ENCODE assay signal across 15 cellular contexts in genomic region chr4:105246712-105247111, GRCh38.
DNase-seq lines count a peak whose midpoint lies in the region; ATAC-seq and TF ChIP-seq lines count a peak whose summit lies in the region.
"Had no signal": no experiment of that assay in that cellular context is flagged by ENCODE, and none has a peak within 500 bp of the region (broad histone marks: within the 10 kb centered on the region; RNA-seq: fewer than 3 reads in every experiment).

No MANE protein-coding gene starts in this region.

- H3K4me3 Mint-ChIP-seq in stimulated activated naive B cell treated with anti-CD40 and anti-IgM and Interleukin-4, amounts not matched to agents 10 μg/mL and 1 μg/mL and 100 μg/mL, for 72 hours = no peak overlapping the region
- H3K4me3 Mint-ChIP-seq: stimulated activated naive CD8-positive, alpha-beta T cell treated with anti-CD3 and anti-CD28 coated beads, Interleukin-15, amount 100 ng/mL, for 72 hours had no signal

- no peaks in the 10 kb centered on the region for H3K27me3 Mint-ChIP-seq in stimulated activated naive B cell treated with anti-CD40 and anti-IgM and Interleukin-4, amounts not matched to agents 10 μg/mL and 1 μg/mL and 100 μg/mL, for 72 hours
- H3K27me3 Mint-ChIP-seq: stimulated activated naive CD8-positive, alpha-beta T cell treated with anti-CD3 and anti-CD28 coated beads, Interleukin-15, amount 100 ng/mL, for 72 hours had no signal

- DNase-seq in ELR (ENCODE audit: low read depth) = peak; percentile 1
- peak; percentile 79 for DNase-seq in SK-N-MC (ENCODE audit: low read depth, low spot score)
- peak; percentile 88 for DNase-seq in fibroblast of the aortic adventitia (ENCODE audit: low read depth)
- no peak for DNase-seq in sciatic nerve (ENCODE audit: low spot score)
- no peak for DNase-seq in suprapubic skin (ENCODE audit: low spot score in 2 of 2)
- DNase-seq in stimulated activated naive B cell treated with anti-CD40 and anti-IgM and Interleukin-4, amounts not matched to agents 10 μg/mL and 1 μg/mL and 100 μg/mL, for 72 hours = no peak
- no peak for DNase-seq in retina
- DNase-seq in G401 (ENCODE audit: low spot score) = no peak
- DNase-seq: activated CD8-positive, alpha-beta memory T cell treated with anti-CD3 and anti-CD28 coated beads for 24 hours; activated naive CD4-positive, alpha-beta T cell; Caco-2; foreskin keratinocyte; SHP77 treated with DMSO at 0.1 percent for 48 hours; stimulated activated naive CD8-positive, alpha-beta T cell treated with anti-CD3 and anti-CD28 coated beads, Interleukin-15, amount 100 ng/mL, for 72 hours had no signal

- in situ Hi-C loops in G401 (cut with HindIII; ENCODE audit: low sequenced_read_pairs) = no loop called here

- H3K4me1 Mint-ChIP-seq in stimulated activated naive B cell treated with anti-CD40 and anti-IgM and Interleukin-4, amounts not matched to agents 10 μg/mL and 1 μg/mL and 100 μg/mL, for 72 hours = peaks cover 3 to 6% of the 10 kb centered on the region in 2 donors
- H3K4me1 Mint-ChIP-seq: stimulated activated naive CD8-positive, alpha-beta T cell treated with anti-CD3 and anti-CD28 coated beads, Interleukin-15, amount 100 ng/mL, for 72 hours had no signal

- intact Hi-C loops in sciatic nerve (cut with DNase I) = no loop called here

- no peak for TF ChIP-seq EP300 in suprapubic skin (IDR thresholded peaks at IDR 0.05)

- no peak overlapping the region for H3K27ac Mint-ChIP-seq in stimulated activated naive B cell treated with anti-CD40 and anti-IgM and Interleukin-4, amounts not matched to agents 10 μg/mL and 1 μg/mL and 100 μg/mL, for 72 hours
- H3K27ac Mint-ChIP-seq: stimulated activated naive CD8-positive, alpha-beta T cell treated with anti-CD3 and anti-CD28 coated beads, Interleukin-15, amount 100 ng/mL, for 72 hours had no signal

- no peak overlapping the region for H3K9ac ChIP-seq in SK-N-MC (ENCODE audit: insufficient read length)

- H3K4me1 ChIP-seq in suprapubic skin = no peaks in the 10 kb centered on the region
- H3K4me1 ChIP-seq: Caco-2, foreskin keratinocyte had no signal

- WGBS in suprapubic skin = 65% methylated on average over 1 of the region's 1 CpG

- peaks cover 12 to 28% of the 10 kb centered on the region in 2 donors for H3K36me3 Mint-ChIP-seq in stimulated activated naive B cell treated with anti-CD40 and anti-IgM and Interleukin-4, amounts not matched to agents 10 μg/mL and 1 μg/mL and 100 μg/mL, for 72 hours

- peaks cover 6% of the 10 kb centered on the region; the same call in 1 of the 2 replicates for H3K36me3 ChIP-seq in SK-N-MC (ENCODE audit: insufficient read depth, low read length)
- peaks cover 8% of the 10 kb centered on the region for H3K36me3 ChIP-seq in suprapubic skin

- peak; percentile 67 for ATAC-seq in sciatic nerve
- ATAC-seq in stimulated activated naive B cell treated with anti-CD40 and anti-IgM and Interleukin-4, amounts not matched to agents 10 μg/mL and 1 μg/mL and 100 μg/mL, for 72 hours (replicated peaks) = no peak
- ATAC-seq: foreskin keratinocyte; K562; stimulated activated naive CD8-positive, alpha-beta T cell treated with anti-CD3 and anti-CD28 coated beads, Interleukin-15, amount 100 ng/mL, for 72 hours had no signal

- H3K9me3 Mint-ChIP-seq in stimulated activated naive B cell treated with anti-CD40 and anti-IgM and Interleukin-4, amounts not matched to agents 10 μg/mL and 1 μg/mL and 100 μg/mL, for 72 hours = no peaks in the 10 kb centered on the region

- H3K27ac ChIP-seq in SK-N-MC (no peak overlapping the region), suprapubic skin (no peak overlapping the region)
- H3K27ac ChIP-seq: foreskin keratinocyte had no signal

- TF ChIP-seq POLR2A in suprapubic skin (IDR thresholded peaks at IDR 0.05) = no peak

- no peaks in the 10 kb centered on the region for H3K27me3 ChIP-seq in suprapubic skin
- H3K27me3 ChIP-seq: foreskin keratinocyte had no signal

- H3K4me3 ChIP-seq in SK-N-MC (no peak overlapping the region), fibroblast of the aortic adventitia (ENCODE audit: low read depth, low read length) (no peak overlapping the region), suprapubic skin (no peak overlapping the region)
- H3K4me3 ChIP-seq: K562 had no signal

- H3K9me3 ChIP-seq in SK-N-MC (ENCODE audit: low read depth, low read length) (no peaks in the 10 kb centered on the region), suprapubic skin (no peaks in the 10 kb centered on the region)
- H3K9me3 ChIP-seq: Caco-2 had no signal

- TF ChIP-seq CTCF in fibroblast of the aortic adventitia (IDR thresholded peaks at IDR 0.05; ENCODE audit: insufficient read depth, low read length) = no peak
- TF ChIP-seq CTCF in suprapubic skin (IDR thresholded peaks at IDR 0.05) = no peak

Comparison
In these comparisons a context has a peak if more than half of its experiments do, and no peak if none do; other contexts are left out.
1. DNase-seq: peak in ELR (single experiment), SK-N-MC (single experiment) and fibroblast of the aortic adventitia (single experiment); none in sciatic nerve (single experiment), suprapubic skin (0 of 2), stimulated activated naive B cell treated with anti-CD40 and anti-IgM and Interleukin-4, amounts not matched to agents 10 μg/mL and 1 μg/mL and 100 μg/mL, for 72 hours (single experiment), retina (single experiment) and G401 (single experiment).